In genomic region chr15:59268980-59269472, GRCh38 we compare ENCODE assay signal across 16 cellular contexts.
DNase-seq lines count a peak whose midpoint lies in the region; ATAC-seq, FAIRE-seq and TF ChIP-seq lines count a peak whose summit lies in the region.
"Had no signal": no experiment of that assay in that cellular context is flagged by ENCODE, and none has a peak within 500 bp of the region (broad histone marks: within the 10 kb centered on the region; RNA-seq: fewer than 3 reads in every experiment).

No MANE protein-coding gene starts in this region.

- H4K91ac ChIP-seq in IMR-90 (ENCODE audit: insufficient read depth, low read depth, low read length): no peak overlapping the region

- H2AK9ac ChIP-seq in IMR-90 (replicated peaks; ENCODE audit: low read depth, low read length, poor library complexity): no peak overlapping the region

- TF ChIP-seq CTCF in IMR-90 (conservative IDR thresholded peaks at IDR 0.05; ENCODE audit: low read depth, low read length) (no peak), astrocyte (IDR thresholded peaks at IDR 0.05; ENCODE audit: insufficient read depth, low read depth, low read length) (no peak), foreskin keratinocyte (conservative IDR thresholded peaks at IDR 0.05) (no peak), right atrium auricular region (IDR thresholded peaks at IDR 0.05) (no peak)

- H3K27me3 ChIP-seq in IMR-90 (ENCODE audit: control insufficient read depth, insufficient read depth, low read length): no peaks in the 10 kb centered on the region
- no peaks in the 10 kb centered on the region for H3K27me3 ChIP-seq in astrocyte (ENCODE audit: insufficient read depth, low read length)
- H3K27me3 ChIP-seq in foreskin keratinocyte: no peaks in the 10 kb centered on the region
- H3K27me3 ChIP-seq in right atrium auricular region: no peaks in the 10 kb centered on the region

- peak; percentile 28 for FAIRE-seq in GM12891 (lab: Jason Lieb, UNC)
- no peak for FAIRE-seq in astrocyte (lab: Jason Lieb, UNC)

- H2BK5ac ChIP-seq in IMR-90 (ENCODE audit: low read depth, low read length, poor library complexity, severe bottlenecking): no peak overlapping the region

- H2BK20ac ChIP-seq in IMR-90 (ENCODE audit: low read depth, low read length): no peak overlapping the region

- no peak overlapping the region for H3K4me3 Mint-ChIP-seq in astrocyte (ENCODE audit: unreplicated experiment)
- H3K4me3 Mint-ChIP-seq: CD4-positive, alpha-beta T cell; H9 had no signal

- H3K4me3 ChIP-seq in IMR-90 (ENCODE audit: insufficient read depth, low read depth, low read length) (no peak overlapping the region), astrocyte (ENCODE audit: insufficient read depth, low read depth, low read length) (no peak overlapping the region), right atrium auricular region (no peak overlapping the region)

- no peak overlapping the region for H4K8ac ChIP-seq in IMR-90 (ENCODE audit: low read depth in 2 of 2, low read length in 2 of 2)

- WGBS in IMR-90 (ENCODE audit: extremely low coverage in 2 of 2, insufficient read length in 1 of 2), 2 experiments: 100% methylated on average over 2 of the region's 8 CpGs; no CpG with 5 or more reads in 1 of the 2 experiments

- no peaks in the 10 kb centered on the region for H3K9me3 ChIP-seq in IMR-90 (ENCODE audit: control insufficient read depth, insufficient read depth, low read length)
- no peaks in the 10 kb centered on the region for H3K9me3 ChIP-seq in astrocyte (ENCODE audit: insufficient read depth, low read depth, low read length)
- no peaks in the 10 kb centered on the region for H3K9me3 ChIP-seq in right atrium auricular region
- H3K9me3 ChIP-seq: BE2C had no signal

- no peak overlapping the region for H4K5ac ChIP-seq in IMR-90 (ENCODE audit: low read depth, low read length)

- H3K79me2 ChIP-seq in astrocyte (ENCODE audit: insufficient read depth, low read length): peaks cover 30% of the 10 kb centered on the region

- peaks cover 25 to 54% of the 10 kb centered on the region in 2 experiments for H3K79me1 ChIP-seq in IMR-90 (ENCODE audit: low read depth in 1 of 2, low read length in 2 of 2)

- H3K56ac ChIP-seq in IMR-90 (ENCODE audit: extremely low read depth, insufficient read depth, low read length): no peak overlapping the region

- ATAC-seq in IMR-90 (ENCODE audit: low read depth) (no peak), foreskin keratinocyte (peak; percentile 32)

- DNase-seq in GM12891 (ENCODE audit: insufficient read length, low spot score) (no peak), IMR-90 (no peak), astrocyte (ENCODE audit: low read depth) (no peak), foreskin keratinocyte (peak in 1 of 2 donors; percentile 48), activated T-cell treated with anti-CD3 and anti-CD28 coated beads for 4 hours (no peak), iPS-NIHi7 (ENCODE audit: extremely low spot score) (no peak), right atrium auricular region (ENCODE audit: low spot score) (no peak)
- DNase-seq: BE2C; CD4-positive, alpha-beta T cell; H9; KBM-7; NCI-H1048; NCI-H146; NCI-H2081; NCI-H524 had no signal

- H3K27ac ChIP-seq in IMR-90 (ENCODE audit: insufficient read depth, low read length) (no peak overlapping the region), astrocyte (ENCODE audit: low read depth, low read length) (no peak overlapping the region), foreskin keratinocyte (peak overlapping the region; percentile 71), right atrium auricular region (no peak overlapping the region)
- H3K27ac ChIP-seq: HL-60 had no signal

- H3K36me3 ChIP-seq in IMR-90 (ENCODE audit: control insufficient read depth, insufficient read depth, low read length) (peaks cover 1% of the 10 kb centered on the region; the same call in 1 of the 2 replicates), astrocyte (ENCODE audit: insufficient read depth, low read length) (peaks cover 5% of the 10 kb centered on the region), right atrium auricular region (no peaks in the 10 kb centered on the region)
- H3K36me3 ChIP-seq: BE2C had no signal

- 0 out of 2 replicates have a peak overlapping the region, but pooled peaks have one; percentile 27 for H2AK5ac ChIP-seq in IMR-90 (ENCODE audit: low read depth, low read length)

- no TSS peak for BruUV-seq in IMR-90 (replicated peaks; lab: Mats Ljungman, UMichigan)

- H3K18ac ChIP-seq in IMR-90 (ENCODE audit: low read depth, low read length): no peak overlapping the region

- 0 out of 2 replicates have a peak, but pooled peaks cover 17% of the 10 kb centered on the region for H3K9me1 ChIP-seq in IMR-90 (ENCODE audit: insufficient read depth, low read length)

- intact Hi-C loops in IMR-90 (cut with micrococcal nuclease): no loop called here

- H2BK15ac ChIP-seq in IMR-90 (ENCODE audit: low read depth, low read length): no peak overlapping the region

- dilution Hi-C loops in IMR-90 (cut with HindIII; ENCODE audit: low sequenced_read_pairs, unreplicated experiment): no loop called here

- H4K20me1 ChIP-seq in IMR-90 (ENCODE audit: insufficient read depth, low read length): peaks cover 3% of the 10 kb centered on the region
- peaks cover 15% of the 10 kb centered on the region for H4K20me1 ChIP-seq in astrocyte (ENCODE audit: insufficient read depth, low read length)

- POLR2A ChIA-PET in IMR-90 (lab: Charles Lee; ENCODE audit: unreplicated experiment): no interaction called here

- CTCF ChIA-PET in IMR-90 (lab: Yijun Ruan, JAX): interaction anchor here (0.7 to 0.9 kb wide), 2 partner anchors 94 to 464 kb away, joined by 3 to 4 read pairs; no protein-coding TSS in a partner anchor

- H3K14ac ChIP-seq in IMR-90 (replicated peaks; ENCODE audit: low read depth, low read length): no peak overlapping the region

- no peak overlapping the region for H2BK120ac ChIP-seq in IMR-90 (ENCODE audit: low read depth, low read length)

- H3K4me2 ChIP-seq in IMR-90 (ENCODE audit: low read depth, low read length) (no peak overlapping the region), astrocyte (ENCODE audit: low read length) (peak overlapping the region; percentile 60)

- TF ChIP-seq POLR2A in GM12891 (IDR thresholded peaks at IDR 0.05; ENCODE audit: low read depth, low read length) (no peak), IMR-90 (IDR thresholded peaks at IDR 0.05; ENCODE audit: low read depth, low read length) (no peak)

- H2AFZ ChIP-seq in IMR-90 (replicated peaks; ENCODE audit: low read length, poor library complexity) (no peak overlapping the region), astrocyte (ENCODE audit: low read depth, low read length) (no peak overlapping the region)

- H3K4me1 ChIP-seq in IMR-90 (ENCODE audit: control insufficient read depth, insufficient read depth, low read length): no peaks in the 10 kb centered on the region
- peaks cover 20% of the 10 kb centered on the region for H3K4me1 ChIP-seq in astrocyte (ENCODE audit: insufficient read depth, low read length)
- H3K4me1 ChIP-seq in foreskin keratinocyte: peaks cover 20% of the 10 kb centered on the region
- no peaks in the 10 kb centered on the region for H3K4me1 ChIP-seq in right atrium auricular region
- H3K4me1 ChIP-seq: BE2C had no signal

- peaks cover 19% of the 10 kb centered on the region for H3K4me1 Mint-ChIP-seq in astrocyte (ENCODE audit: low read depth, unreplicated experiment)

- no peak overlapping the region for H3K23ac ChIP-seq in IMR-90 (ENCODE audit: low read depth, low read length)

- no peaks in the 10 kb centered on the region for H3K9me3 Mint-ChIP-seq in astrocyte (ENCODE audit: unreplicated experiment)
- H3K9me3 Mint-ChIP-seq: CD4-positive, alpha-beta T cell; H9 had no signal

- no peak overlapping the region for H3K27ac Mint-ChIP-seq in astrocyte (ENCODE audit: unreplicated experiment)
- H3K27ac Mint-ChIP-seq: CD4-positive, alpha-beta T cell had no signal

- H3K27me3 Mint-ChIP-seq in astrocyte (ENCODE audit: low read depth, unreplicated experiment): no peaks in the 10 kb centered on the region

- H3K36me3 Mint-ChIP-seq in astrocyte (ENCODE audit: low read depth, unreplicated experiment): peaks cover 13% of the 10 kb centered on the region

- H3K9ac ChIP-seq in IMR-90 (ENCODE audit: low read depth, low read length) (no peak overlapping the region), astrocyte (ENCODE audit: low read length) (no peak overlapping the region)

- in situ Hi-C loops in IMR-90 (cut with MboI; ENCODE audit: low sequenced_read_pairs): no loop called here

- no peak for TF ChIP-seq RAD21 in IMR-90 (IDR thresholded peaks at IDR 0.05; ENCODE audit: low read length)

- no peak overlapping the region for H3K4ac ChIP-seq in IMR-90 (ENCODE audit: low read depth, low read length)

TF ChIP-seq in GM12891, 5 proteins besides CTCF, POLR2A, EP300 and RAD21:
- TF ChIP-seq POLR2AphosphoS5 (IDR thresholded peaks at IDR 0.05; ENCODE audit: low read depth, low read length) (no peak), TAF1 (IDR thresholded peaks at IDR 0.05; ENCODE audit: low read depth, low read length) (no peak), POU2F2 (IDR thresholded peaks at IDR 0.05; ENCODE audit: low read depth, low read length) (no peak), PAX5 (IDR thresholded peaks at IDR 0.05; ENCODE audit: insufficient read depth, low read length, severe bottlenecking) (no peak), SPI1 (IDR thresholded peaks at IDR 0.05; ENCODE audit: low read depth, low read length) (no peak)

TF ChIP-seq in IMR-90, 13 proteins besides CTCF, POLR2A, EP300 and RAD21 (continues in another document):
- no peak for TF ChIP-seq BHLHE40 (IDR thresholded peaks at IDR 0.05; ENCODE audit: low read depth, low read length)
- TF ChIP-seq NFE2L2 (IDR thresholded peaks at IDR 0.05; ENCODE audit: low read depth, low read length): no peak
- TF ChIP-seq MAFK (IDR thresholded peaks at IDR 0.05; ENCODE audit: low read depth, low read length): no peak
- no peak for TF ChIP-seq MAZ (IDR thresholded peaks at IDR 0.05; ENCODE audit: borderline replicate concordance, low read depth, low read length)
- no peak for TF ChIP-seq MXI1 (IDR thresholded peaks at IDR 0.05; ENCODE audit: borderline replicate concordance, low read depth, low read length)
- no peak for TF ChIP-seq RCOR1 (IDR thresholded peaks at IDR 0.05; ENCODE audit: insufficient replicate concordance, low read length)
- no peak for TF ChIP-seq CHD1 (IDR thresholded peaks at IDR 0.05; ENCODE audit: low read depth, low read length)
- TF ChIP-seq, protein P1, sequence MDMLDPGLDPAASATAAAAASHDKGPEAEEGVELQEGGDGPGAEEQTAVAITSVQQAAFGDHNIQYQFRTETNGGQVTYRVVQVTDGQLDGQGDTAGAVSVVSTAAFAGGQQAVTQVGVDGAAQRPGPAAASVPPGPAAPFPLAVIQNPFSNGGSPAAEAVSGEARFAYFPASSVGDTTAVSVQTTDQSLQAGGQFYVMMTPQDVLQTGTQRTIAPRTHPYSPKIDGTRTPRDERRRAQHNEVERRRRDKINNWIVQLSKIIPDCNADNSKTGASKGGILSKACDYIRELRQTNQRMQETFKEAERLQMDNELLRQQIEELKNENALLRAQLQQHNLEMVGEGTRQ (IDR thresholded peaks at IDR 0.05; ENCODE audit: low read depth, low read length): no peak
- no peak for TF ChIP-seq CEBPB (IDR thresholded peaks at IDR 0.05; ENCODE audit: low read depth, low read length)
- no peak for TF ChIP-seq RFX5 (IDR thresholded peaks at IDR 0.05; ENCODE audit: low read depth, low read length)
